ENCODE assay signal across 14 cellular contexts in genomic region chr12:87092421-87092820, GRCh38.
DNase-seq lines count a peak whose midpoint lies in the region; ATAC-seq, FAIRE-seq and TF ChIP-seq lines count a peak whose summit lies in the region.
"Had no signal": no experiment of that assay in that cellular context is flagged by ENCODE, and none has a peak within 500 bp of the region (broad histone marks: within the 10 kb centered on the region; RNA-seq: fewer than 3 reads in every experiment).

No MANE protein-coding gene starts in this region.

- FAIRE-seq in H54 (lab: Jason Lieb, UNC) (peak; percentile 33), H1 (lab: Jason Lieb, UNC) (no peak)
- FAIRE-seq: GM12878 had no signal

- no peaks in the 10 kb centered on the region for H3K79me2 ChIP-seq in H1 (ENCODE audit: control insufficient read depth in 1 of 2, insufficient read depth in 2 of 2, low read length in 2 of 2)
- no peaks in the 10 kb centered on the region for H3K79me2 ChIP-seq in neural progenitor cell (ENCODE audit: low read depth)

- TF ChIP-seq POLR2A in H54 (IDR thresholded peaks at IDR 0.05; ENCODE audit: low read depth, low read length) (no peak), H1 (IDR thresholded peaks at IDR 0.05; ENCODE audit: control extremely low read depth in 1 of 2, low read depth in 2 of 2, low read length in 2 of 2) (no peak)

- H3K4me1 Mint-ChIP-seq in WTC11, result peaks cover 10% of the 10 kb centered on the region
- no peaks in the 10 kb centered on the region for H3K4me1 Mint-ChIP-seq in neural progenitor cell
- H3K4me1 Mint-ChIP-seq in stimulated activated memory B cell treated with anti-CD40 and anti-IgM and Interleukin-4, amounts not matched to agents 10 μg/mL and 1 μg/mL and 100 μg/mL, for 72 hours, result no peaks in the 10 kb centered on the region
- H3K4me1 Mint-ChIP-seq: CD4-positive, CD25-positive, alpha-beta regulatory T cell; GM23338 had no signal

- no peaks in the 10 kb centered on the region for H3K23me2 ChIP-seq in H1 (ENCODE audit: low read depth, low read length)

- no peak overlapping the region for H2BK15ac ChIP-seq in H1 (ENCODE audit: low read length)

- H3K9ac ChIP-seq in H1 (replicated peaks in 1 of 4; ENCODE audit: extremely low read depth in 1 of 4, low read depth in 3 of 4, low read length in 3 of 4), result no peak overlapping the region
- no peak overlapping the region for H3K9ac ChIP-seq in neural progenitor cell
- H3K9ac ChIP-seq: BLaER1 treated with 17β-estradiol and CSF1 and Interleukin-3, amounts not matched to agents 10 nM and 100 nM had no signal

- no peak for TF ChIP-seq RAD21 in H1 (IDR thresholded peaks at IDR 0.05 in 1 of 2, conservative IDR thresholded peaks at IDR 0.05 in 1 of 2; ENCODE audit: low read depth in 2 of 2, low read length in 2 of 2)

- H3K18ac ChIP-seq in H1 (ENCODE audit: extremely low read depth, low read length), result no peak overlapping the region

- H3K4me1 ChIP-seq in H1 (replicated peaks in 1 of 4; ENCODE audit: control insufficient read depth in 3 of 4, insufficient read depth in 4 of 4, low read length in 3 of 4) (no peaks in the 10 kb centered on the region), neural progenitor cell (no peaks in the 10 kb centered on the region)
- H3K4me1 ChIP-seq: BLaER1 treated with 17β-estradiol and CSF1 and Interleukin-3, amounts not matched to agents 10 nM and 100 nM; HAP-1 had no signal

- no peak overlapping the region for H2BK12ac ChIP-seq in H1 (ENCODE audit: low read depth, low read length)

- no peaks in the 10 kb centered on the region for H3K79me1 ChIP-seq in H1 (ENCODE audit: low read depth, low read length)

- 95% methylated on average over 1 of the region's 1 CpG; no CpG with 5 or more reads in 1 of the 2 experiments for WGBS in H1 (ENCODE audit: extremely low coverage in 1 of 2, insufficient coverage in 1 of 2, insufficient read length in 1 of 2, insufficient replicate concordance in 2 of 2, low coverage in 1 of 2, low lambda C conversion rate in 2 of 2, missing lambda C conversion rate in 1 of 2), 2 experiments

- no peak overlapping the region for H3K4me3 ChIP-seq in H1 (ENCODE audit: extremely low read depth in 1 of 4, insufficient read depth in 2 of 4, low read depth in 3 of 4, low read length in 4 of 4)
- no peak overlapping the region for H3K4me3 ChIP-seq in neural progenitor cell
- H3K4me3 ChIP-seq: BLaER1 treated with 17β-estradiol and CSF1 and Interleukin-3, amounts not matched to agents 10 nM and 100 nM; GM12878; GM23338; HAP-1 had no signal

- no peak overlapping the region for H2BK20ac ChIP-seq in H1 (ENCODE audit: low read length)

- H3K27ac Mint-ChIP-seq in WTC11 (0 out of 2 replicates have a peak overlapping the region, but pooled peaks have one; percentile 27), neural progenitor cell (no peak overlapping the region)
- no peak overlapping the region for H3K27ac Mint-ChIP-seq in stimulated activated memory B cell treated with anti-CD40 and anti-IgM and Interleukin-4, amounts not matched to agents 10 μg/mL and 1 μg/mL and 100 μg/mL, for 72 hours
- H3K27ac Mint-ChIP-seq: CD4-positive, CD25-positive, alpha-beta regulatory T cell; GM23338 had no signal

- H3K27me3 ChIP-seq in H1 (replicated peaks in 1 of 4; ENCODE audit: control insufficient read depth in 3 of 4, extremely low read depth in 1 of 4, insufficient read depth in 3 of 4, low read length in 3 of 4) (no peaks in the 10 kb centered on the region), neural progenitor cell (no peaks in the 10 kb centered on the region)
- H3K27me3 ChIP-seq: BLaER1 treated with 17β-estradiol and CSF1 and Interleukin-3, amounts not matched to agents 10 nM and 100 nM had no signal

- no peak overlapping the region for H2BK5ac ChIP-seq in H1 (ENCODE audit: low read depth, low read length)

- ATAC-seq in WTC11 (no peak; the same call in 1 of the 2 replicates), GM21576 (IDR thresholded peaks at IDR 0.05; ENCODE audit: unreplicated experiment) (no peak)
- ATAC-seq in stimulated activated memory B cell treated with anti-CD40 and anti-IgM and Interleukin-4, amounts not matched to agents 10 μg/mL and 1 μg/mL and 100 μg/mL, for 72 hours, result no peak
- ATAC-seq: GM12878, GM23338 had no signal

- no peak overlapping the region for H3K4ac ChIP-seq in H1 (replicated peaks; ENCODE audit: insufficient read length, low read depth, low read length)

- H3F3A ChIP-seq in neural progenitor cell (ENCODE audit: low read depth), result no peaks in the 10 kb centered on the region

- H3K23ac ChIP-seq in H1 (ENCODE audit: insufficient read length), result no peak overlapping the region

- DNase-seq in H54 (ENCODE audit: insufficient read length, low spot score) (no peak), WTC11 (ENCODE audit: low spot score) (no peak), H1 (ENCODE audit: low read depth in 1 of 2, low spot score in 2 of 2) (no peak), neural progenitor cell (ENCODE audit: low spot score) (no peak)
- DNase-seq in stimulated activated naive CD4-positive, alpha-beta T cell (lab: John Stamatoyannopoulos, UW), result no peak
- DNase-seq: ACHN; CD4-positive, CD25-positive, alpha-beta regulatory T cell; DMS79 had no signal

- no peak overlapping the region for H3K14ac ChIP-seq in H1 (ENCODE audit: insufficient read length)

- no peak overlapping the region for H2AK5ac ChIP-seq in H1 (ENCODE audit: low read depth, low read length)

- H3K27me3 Mint-ChIP-seq in WTC11 (ENCODE audit: low read depth), result no peaks in the 10 kb centered on the region
- H3K27me3 Mint-ChIP-seq in neural progenitor cell (ENCODE audit: insufficient read depth, low read depth), result peaks cover 2% of the 10 kb centered on the region
- no peaks in the 10 kb centered on the region for H3K27me3 Mint-ChIP-seq in stimulated activated memory B cell treated with anti-CD40 and anti-IgM and Interleukin-4, amounts not matched to agents 10 μg/mL and 1 μg/mL and 100 μg/mL, for 72 hours
- H3K27me3 Mint-ChIP-seq: CD4-positive, CD25-positive, alpha-beta regulatory T cell had no signal

- peaks cover 0 to 5% of the 10 kb centered on the region in 2 experiments; a peak in 1 of 4 replicates for H3K9me3 ChIP-seq in H1 (ENCODE audit: insufficient read depth in 2 of 2, low read depth in 1 of 2, low read length in 1 of 2)
- H3K9me3 ChIP-seq in neural progenitor cell (ENCODE audit: low read depth), result no peaks in the 10 kb centered on the region
- H3K9me3 ChIP-seq: BLaER1 treated with 17β-estradiol and CSF1 and Interleukin-3, amounts not matched to agents 10 nM and 100 nM; HAP-1 had no signal

- H3K36me3 Mint-ChIP-seq in WTC11 (peaks cover 2% of the 10 kb centered on the region), neural progenitor cell (no peaks in the 10 kb centered on the region)
- H3K36me3 Mint-ChIP-seq in stimulated activated memory B cell treated with anti-CD40 and anti-IgM and Interleukin-4, amounts not matched to agents 10 μg/mL and 1 μg/mL and 100 μg/mL, for 72 hours, result no peaks in the 10 kb centered on the region
- H3K36me3 Mint-ChIP-seq: CD4-positive, CD25-positive, alpha-beta regulatory T cell had no signal

- H2AFZ ChIP-seq in H1 (ENCODE audit: low read length), result peak overlapping the region; percentile 61; the same call in 1 of the 2 replicates
- peak overlapping the region; percentile 31 for H2AFZ ChIP-seq in neural progenitor cell (replicated peaks)
- H2AFZ ChIP-seq: GM23338 had no signal

- TF ChIP-seq CTCF in WTC11 (IDR thresholded peaks at IDR 0.05), result no peak
- TF ChIP-seq CTCF in H1 (IDR thresholded peaks at IDR 0.05; ENCODE audit: control extremely low read depth in 1 of 3, insufficient read depth in 1 of 3, low read depth in 1 of 3, low read length in 3 of 3), result no peak
- no peak for TF ChIP-seq CTCF in neural progenitor cell (IDR thresholded peaks at IDR 0.05)

- H3K36me3 ChIP-seq in H1 (ENCODE audit: control insufficient read depth in 2 of 4, insufficient read depth in 4 of 4, low read length in 3 of 4), result no peaks in the 10 kb centered on the region
- no peaks in the 10 kb centered on the region for H3K36me3 ChIP-seq in neural progenitor cell
- H3K36me3 ChIP-seq: BLaER1 treated with 17β-estradiol and CSF1 and Interleukin-3, amounts not matched to agents 10 nM and 100 nM; HAP-1 had no signal

- CTCF ChIA-PET in WTC11 (lab: Charles Lee) (no interaction called here), H1 (lab: Charles Lee; ENCODE audit: partially characterized antibody) (no interaction called here)

- H4K20me1 ChIP-seq in H1 (replicated peaks in 1 of 2; ENCODE audit: control insufficient read depth in 1 of 2, insufficient read depth in 2 of 2, low read length in 2 of 2), result no peaks in the 10 kb centered on the region
- H4K20me1 ChIP-seq in neural progenitor cell (ENCODE audit: low read depth), result no peaks in the 10 kb centered on the region
- H4K20me1 ChIP-seq: BLaER1 treated with 17β-estradiol and CSF1 and Interleukin-3, amounts not matched to agents 10 nM and 100 nM had no signal

- H3K56ac ChIP-seq in H1 (replicated peaks; ENCODE audit: insufficient read length, low read depth, low read length), result no peak overlapping the region

- H3K27ac ChIP-seq in H1 (ENCODE audit: low read depth, low read length) (no peak overlapping the region), neural progenitor cell (no peak overlapping the region)
- H3K27ac ChIP-seq: BLaER1 treated with 17β-estradiol and CSF1 and Interleukin-3, amounts not matched to agents 10 nM and 100 nM had no signal

- H4K91ac ChIP-seq in H1 (replicated peaks; ENCODE audit: insufficient read length, low read length), result no peak overlapping the region

- no peak overlapping the region for H4K8ac ChIP-seq in H1 (ENCODE audit: extremely low read depth, insufficient read depth, low read length)

- no peak overlapping the region for H4K5ac ChIP-seq in H1 (ENCODE audit: insufficient read length, low read depth, low read length)

- H3K9me3 Mint-ChIP-seq in WTC11, result peaks cover 2% of the 10 kb centered on the region
- H3K9me3 Mint-ChIP-seq in neural progenitor cell, result no peaks in the 10 kb centered on the region
- H3K9me3 Mint-ChIP-seq in stimulated activated memory B cell treated with anti-CD40 and anti-IgM and Interleukin-4, amounts not matched to agents 10 μg/mL and 1 μg/mL and 100 μg/mL, for 72 hours, result no peaks in the 10 kb centered on the region

- POLR2A ChIA-PET in WTC11 (lab: Charles Lee), result no interaction called here
- POLR2A ChIA-PET in H1 (lab: Charles Lee; ENCODE audit: partially characterized antibody), result no interaction called here

- no peak overlapping the region for H3K4me3 Mint-ChIP-seq in WTC11
- H3K4me3 Mint-ChIP-seq in neural progenitor cell, result no peak overlapping the region
- H3K4me3 Mint-ChIP-seq in stimulated activated memory B cell treated with anti-CD40 and anti-IgM and Interleukin-4, amounts not matched to agents 10 μg/mL and 1 μg/mL and 100 μg/mL, for 72 hours, result no peak overlapping the region
- H3K4me3 Mint-ChIP-seq: CD4-positive, CD25-positive, alpha-beta regulatory T cell; GM23338 had no signal

- H2BK120ac ChIP-seq in H1 (replicated peaks; ENCODE audit: low read depth, low read length), result no peak overlapping the region

- H3K4me2 ChIP-seq in H1 (ENCODE audit: insufficient read depth in 1 of 2, low read depth in 2 of 2, low read length in 2 of 2), result no peak overlapping the region
- no peak overlapping the region for H3K4me2 ChIP-seq in neural progenitor cell
- H3K4me2 ChIP-seq: BLaER1 treated with 17β-estradiol and CSF1 and Interleukin-3, amounts not matched to agents 10 nM and 100 nM; GM23338 had no signal

- no peak for TF ChIP-seq EP300 in H1 (IDR thresholded peaks at IDR 0.05; ENCODE audit: borderline replicate concordance in 1 of 2, low read depth in 2 of 2, low read length in 2 of 2)

TF ChIP-seq in H1, 55 proteins besides CTCF, POLR2A, EP300 and RAD21 (continues in another document):
- no peak for TF ChIP-seq SP2 (IDR thresholded peaks at IDR 0.05; ENCODE audit: low read length)
